Comparison of ENCODE assay signal across 8 cellular contexts in genomic region chr7:19117081-19117869, GRCh38. TPM values are rescaled to one million over a fixed set of nuclear protein-coding genes. Genes with fewer than 3 reads are reported as not detected.
DNase-seq lines count a peak whose midpoint lies in the region; ATAC-seq, FAIRE-seq and TF ChIP-seq lines count a peak whose summit lies in the region.

TWIST1 (minus strand) TSS chr7:19117636; CDS start chr7:19117321, 315 bp downstream.

- H3K9me3 ChIP-seq in MG63, result no peaks in the 10 kb centered on the region
- no peaks in the 10 kb centered on the region for H3K9me3 ChIP-seq in GM12878 (replicated peaks; ENCODE audit: control insufficient read depth, insufficient read depth, low read length)
- H3K9me3 ChIP-seq in stomach, result no peaks in the 10 kb centered on the region

- FAIRE-seq in GM12878 (lab: Jason Lieb, UNC), result no peak

- no peak within 1 kb of the TSS for H3K9ac ChIP-seq in GM12878 (ENCODE audit: control insufficient read depth, insufficient read depth, low read length)

- SMC1A ChIA-PET in GM12878 (lab: Charles Lee; ENCODE audit: uncharacterized antibody, unreplicated experiment), result no interaction called here

- ATAC-seq in GM12878 (0 out of 3 replicates have a peak, but pooled peaks have one; percentile 20), HG03095 (IDR thresholded peaks at IDR 0.05; ENCODE audit: unreplicated experiment) (no peak)

- H3K27me3 ChIP-seq in MG63, result peaks cover 3% of the 10 kb centered on the region
- peaks cover 7 to 21% of the 10 kb centered on the region in 2 experiments for H3K27me3 ChIP-seq in GM12878 (replicated peaks in 1 of 2; ENCODE audit: control insufficient read depth in 2 of 2, insufficient read depth in 2 of 2, low read length in 1 of 2)
- H3K27me3 ChIP-seq in stomach, result peaks cover 6 to 95% (median 76%) of the 10 kb centered on the region in 3 donors

- POLR2A ChIA-PET in GM12878 (lab: Charles Lee), result no interaction called here

- in situ Hi-C loops in GM12878 (cut with MboI), result loop anchor here (25.0 kb wide), 1 partner anchor 545 kb away; no protein-coding TSS in a partner anchor

- H3K79me2 ChIP-seq in GM12878 (ENCODE audit: control insufficient read depth, insufficient read depth, low read length), result no peaks in the 10 kb centered on the region

- H3K4me1 ChIP-seq in GM12878 (ENCODE audit: control insufficient read depth, insufficient read depth, low read length) (no peaks in the 10 kb centered on the region), stomach (peaks cover 11 to 42% (median 29%) of the 10 kb centered on the region in 4 donors)

- TF ChIP-seq EP300 in GM12878 (IDR thresholded peaks at IDR 0.05; ENCODE audit: borderline replicate concordance in 1 of 2, control insufficient read depth in 1 of 2, low read depth in 2 of 2, low read length in 2 of 2), result no peak
- no peak for TF ChIP-seq EP300 in stomach (IDR thresholded peaks at IDR 0.05)

- peak; percentile 26 to 64 for DNase-seq in SHP77 (lab: John Stamatoyannopoulos, UW)
- no peak for DNase-seq in SHP77 treated with DMSO at 0.1 percent for 48 hours (lab: John Stamatoyannopoulos, UW)
- DNase-seq in MG63, result peak; percentile 57
- no peak for DNase-seq in GM12878 (ENCODE audit: low read depth, low spot score)
- peak; percentile 62 for DNase-seq in iPS-NIHi7 (ENCODE audit: extremely low spot score)
- no peak for DNase-seq in stomach
- no peak for DNase-seq in activated CD4-positive, CD25-positive, alpha-beta regulatory T cell (lab: John Stamatoyannopoulos, UW)

- TF ChIP-seq RAD21 in GM12878 (IDR thresholded peaks at IDR 0.05; ENCODE audit: insufficient read depth, low read depth, low read length), result no peak

- H3K27ac ChIP-seq in GM12878 (ENCODE audit: control insufficient read depth, insufficient read depth), result no peak within 1 kb of the TSS
- peak within 1 kb of the TSS; percentile 26 to 84 (median 55) for H3K27ac ChIP-seq in stomach

- no TSS peak for BruUV-seq in GM12878 (replicated peaks; lab: Mats Ljungman, UMichigan)

- TF ChIP-seq CTCF in GM12878 (IDR thresholded peaks at IDR 0.05 in 2 of 3, conservative IDR thresholded peaks at IDR 0.05 in 1 of 3; ENCODE audit: control insufficient read depth in 2 of 3, extremely low read depth in 1 of 3, insufficient read depth in 1 of 3, low read depth in 3 of 3, low read length in 3 of 3) (no peak), stomach (IDR thresholded peaks at IDR 0.05) (no peak)

- peak within 1 kb of the TSS; percentile 31; the same call in 1 of the 2 replicates for H3K4me2 ChIP-seq in GM12878 (ENCODE audit: control insufficient read depth, insufficient read depth)

- RAD21 ChIA-PET in GM12878 (lab: Charles Lee; ENCODE audit: unreplicated experiment), result no interaction called here

- 23% methylated on average over 26 of the region's 92 CpGs for WGBS in GM12878 (ENCODE audit: insufficient coverage, insufficient replicate concordance, low lambda C conversion rate, missing lambda C conversion rate)
- 0 to 3% (median 1%) methylated on average over 20 to 92 of the region's 92 CpGs for WGBS in stomach, 5 donors

- CTCF ChIA-PET in GM12878 (lab: Yijun Ruan, JAX), result no interaction called here

- TF ChIP-seq POLR2A in GM12878 (IDR thresholded peaks at IDR 0.05; ENCODE audit: low read depth, low read length) (no peak), stomach (IDR thresholded peaks at IDR 0.05) (no peak)

- H2AFZ ChIP-seq in GM12878 (ENCODE audit: control insufficient read depth, low read depth, low read length), result no peak within 1 kb of the TSS; the same call in 1 of the 2 replicates

- H3K4me3 ChIP-seq in MG63 (peak within 1 kb of the TSS; percentile 61), GM12878 (no peak within 1 kb of the TSS), stomach (peak within 1 kb of the TSS; percentile 58 to 70 (median 65))

- H3K36me3 ChIP-seq in MG63 (no peaks in the 10 kb centered on the region), GM12878 (ENCODE audit: control insufficient read depth in 2 of 2, insufficient read depth in 2 of 2, low read length in 1 of 2) (no peaks in the 10 kb centered on the region), stomach (no peaks in the 10 kb centered on the region)

- intact Hi-C loops in GM12878 (cut with micrococcal nuclease; ENCODE audit: unreplicated experiment), result no loop called here
- intact Hi-C loops in stomach (cut with DNase I; ENCODE audit: low total_unique reads), result no loop called here

- H4K20me1 ChIP-seq in GM12878 (ENCODE audit: control insufficient read depth, insufficient read depth), result no peaks in the 10 kb centered on the region

TF ChIP-seq in GM12878, 131 proteins besides CTCF, POLR2A, EP300 and RAD21:
- TF ChIP-seq DPF2 (IDR thresholded peaks at IDR 0.05) (no peak), SUZ12 (IDR thresholded peaks at IDR 0.05; ENCODE audit: unreplicated experiment) (peak; percentile 70), SP1 (IDR thresholded peaks at IDR 0.05; ENCODE audit: low read depth, low read length) (no peak), HDAC6 (IDR thresholded peaks at IDR 0.05; ENCODE audit: unreplicated experiment) (no peak), ZSCAN29 (IDR thresholded peaks at IDR 0.05) (no peak)
TF ChIP-seq in GM12878: peak in this region for 1.

RNA-seq across cellular contexts. Expression of gene TWIST1, which starts in this region (rescaled TPM):
- total RNA-seq in MG63 (2014; rRNA removed; shearing (Covaris generic); ENCODE audit: low replicate concordance), result 8.9 and 22.8 TPM in 2 replicates
- total RNA-seq in GM12878 (2013; cell fraction: nucleolus; rRNA removed), result not detected in 2 replicates
- total RNA-seq in GM12878 (2014; rRNA removed) (not detected in 2 replicates), GM12878 (2014; rRNA removed; fragmentation: Illumina TruSeq; extraction: Trizol) (not detected in 2 replicates), GM12878 (2021) (not detected in 2 replicates), stomach (100 to 1,000 TPM in 1 of 5 donors, 1 to 10 TPM in 2, under 1 TPM in 1, not detected in 1; 0.58 to 169 (median 5.6) TPM)
- polyA plus RNA-seq in GM12878 (2011; ENCODE audit: low read depth), result not detected
- polyA plus RNA-seq in GM12878 (2011; rRNA removed) (not detected in 2 replicates), GM12878 (2014; fragmentation: Illumina TruSeq; extraction: Trizol) (not detected in 2 replicates), GM12878 (2014; fragmentation: Nextera tagmentation; extraction: Ambion mirVana) (not detected), GM12878 (2014; rRNA removed) (not detected in 2 replicates), GM12878 (2016; fragmentation: Nextera tagmentation; extraction: Ambion mirVana) (not detected), stomach (1 to 10 TPM; 1.2 to 4.6 (median 3.2) TPM)
- polyA plus RNA-seq in GM12878 (2011; cell fraction: cytosol; rRNA removed), result not detected in 2 replicates
- not detected in 2 replicates for polyA plus RNA-seq in GM12878 (2011; cell fraction: nucleus; rRNA removed)
- not detected in 2 replicates for polyA plus RNA-seq in GM12878 (2012)
- polyA minus RNA-seq in GM12878 (2011; rRNA and poly(A)+ RNA removed), result not detected in 2 replicates
- polyA minus RNA-seq in GM12878 (2011; cell fraction: cytosol; rRNA and poly(A)+ RNA removed), result not detected in 2 replicates
- not detected in 2 replicates for polyA minus RNA-seq in GM12878 (2011; cell fraction: nucleus; rRNA and poly(A)+ RNA removed)

Comparison
In these comparisons a context has a peak if more than half of its experiments do, and no peak if none do; other contexts are left out.
1. DNase-seq: peak in SHP77 (2 of 2), MG63 (single experiment) and iPS-NIHi7 (single experiment); none in SHP77 treated with DMSO at 0.1 percent for 48 hours (single experiment), GM12878 (single experiment), stomach (single experiment) and activated CD4-positive, CD25-positive, alpha-beta regulatory T cell (0 of 4).
2. Peak in ATAC-seq and H3K4me2 ChIP-seq in GM12878; RNA of the gene not detected or under 1 TPM.